21 cellular contexts compared by ENCODE assay signal in genomic region chr19:29749450-29749849, GRCh38.
"Had no signal": no experiment of that assay in that cellular context is flagged by ENCODE, and none has a peak within 500 bp of the region (broad histone marks: within the 10 kb centered on the region; RNA-seq: fewer than 3 reads in every experiment).

No MANE protein-coding gene starts in this region.

- H3K9me3 ChIP-seq: SJSA1 had no signal

- H3K36me3 ChIP-seq: SJSA1 had no signal

- H3K4me1 ChIP-seq: SJSA1 had no signal

- H3K9ac ChIP-seq: KMS-11 had no signal

- H3K4me2 ChIP-seq: KMS-11 had no signal

- ATAC-seq: HepG2 had no signal

- H3K27ac ChIP-seq: KMS-11, SJSA1, SK-N-MC had no signal

- DNase-seq: IMR-90, Kasumi-1, MM.1S, NCI-H1092 treated with DMSO at 0.1 percent for 48 hours, NCI-H1436, NCI-H187, NCI-H2029, NCI-H2081 treated with DMSO at 0.1 percent for 48 hours, NCI-H2171, NCI-H226, NCI-H446, NCI-H510A, NCI-H524 treated with DMSO at 0.1 percent for 48 hours, NCI-H774, Right ventricle myocardium superior, RPMI8226, SIG-M5 had no signal

- H3K4me3 ChIP-seq: SJSA1, SK-N-MC had no signal
